ENCODE assay signal across 20 cellular contexts in the genomic region with DNA sequence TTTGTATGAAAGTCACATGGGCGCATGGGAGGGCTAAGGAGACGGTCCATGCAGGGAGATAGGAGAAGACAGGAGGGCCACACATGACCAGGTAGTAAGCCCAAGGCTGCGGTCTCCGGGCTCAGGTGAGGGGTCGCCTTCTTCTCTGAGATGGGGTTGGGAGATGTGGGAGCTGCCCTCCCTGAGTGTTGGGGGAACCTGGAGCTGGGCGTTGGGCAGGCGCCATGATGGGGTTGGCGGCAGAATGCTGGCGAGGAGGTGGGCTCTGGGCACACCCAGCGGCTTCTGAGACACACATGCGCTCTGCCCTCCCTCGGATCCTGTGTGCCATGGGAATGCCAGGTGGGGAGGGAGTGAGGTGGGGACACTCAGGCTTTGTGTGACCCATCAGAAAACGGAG.
DNase-seq lines count a peak whose midpoint lies in the region; ATAC-seq, FAIRE-seq and TF ChIP-seq lines count a peak whose summit lies in the region.
"Had no signal": no experiment of that assay in that cellular context is flagged by ENCODE, and none has a peak within 500 bp of the region (broad histone marks: within the 10 kb centered on the region; RNA-seq: fewer than 3 reads in every experiment).

No MANE protein-coding gene starts in this region.

- no peaks in the 10 kb centered on the region for H4K20me1 ChIP-seq in H1 (replicated peaks in 1 of 2; ENCODE audit: control insufficient read depth in 1 of 2, insufficient read depth in 2 of 2, low read length in 2 of 2)

- no peak for FAIRE-seq in H1 (lab: Jason Lieb, UNC)
- FAIRE-seq: GM12892, GM18507 had no signal

- no peak for TF ChIP-seq POLR2A in H1 (IDR thresholded peaks at IDR 0.05; ENCODE audit: control extremely low read depth in 1 of 2, low read depth in 2 of 2, low read length in 2 of 2)

- peak; percentile 15 for DNase-seq in activated naive CD8-positive, alpha-beta T cell treated with anti-CD3 and anti-CD28 coated beads, Interleukin-2, amount 10 ng/mL, durations not matched to agents 7 days and 5 days
- no peak for DNase-seq in activated naive CD8-positive, alpha-beta T cell treated with anti-CD3 and anti-CD28 coated beads for 36 hours
- no peak for DNase-seq in H1 (ENCODE audit: low read depth in 1 of 2, low spot score in 2 of 2)
- DNase-seq in posterior vena cava (ENCODE audit: low spot score) = peak; percentile 59
- peak; percentile 60 for DNase-seq in upper lobe of right lung
- DNase-seq in GOT3 (lab: John Stamatoyannopoulos, UW) = no peak
- no peak for DNase-seq in NCI-H1105 (lab: John Stamatoyannopoulos, UW)
- no peak for DNase-seq in NK-92 (lab: John Stamatoyannopoulos, UW; ENCODE audit: unreplicated experiment)
- DNase-seq: 8988T; CD4-positive, alpha-beta memory T cell; DMS153; DMS79; GDM1 had no signal

- intact Hi-C loops in posterior vena cava (cut with DNase I) (no loop called here), upper lobe of right lung (cut with DNase I) (no loop called here)

- H3K36me3 ChIP-seq in H1 (ENCODE audit: control insufficient read depth in 2 of 4, insufficient read depth in 4 of 4, low read length in 3 of 4) (no peaks in the 10 kb centered on the region), upper lobe of right lung (no peaks in the 10 kb centered on the region)
- H3K36me3 ChIP-seq: HAP-1 had no signal

- no peak overlapping the region for H2BK12ac ChIP-seq in H1 (ENCODE audit: low read depth, low read length)

- no peak overlapping the region for H4K5ac ChIP-seq in H1 (ENCODE audit: insufficient read length, low read depth, low read length)

- peaks cover 7% of the 10 kb centered on the region for H3K4me1 Mint-ChIP-seq in activated naive CD8-positive, alpha-beta T cell treated with anti-CD3 and anti-CD28 coated beads, Interleukin-2, amount 10 ng/mL, durations not matched to agents 7 days and 5 days
- peaks cover 8% of the 10 kb centered on the region for H3K4me1 Mint-ChIP-seq in activated naive CD8-positive, alpha-beta T cell treated with anti-CD3 and anti-CD28 coated beads for 36 hours
- H3K4me1 Mint-ChIP-seq: CD14-positive monocyte had no signal

- no peak overlapping the region for H2BK120ac ChIP-seq in H1 (replicated peaks; ENCODE audit: low read depth, low read length)

- no peaks in the 10 kb centered on the region; the same call in 1 of the 2 replicates for H3K79me1 ChIP-seq in H1 (ENCODE audit: low read depth, low read length)

- no peak overlapping the region for H2BK20ac ChIP-seq in H1 (ENCODE audit: low read length)

- H3K23me2 ChIP-seq in H1 (ENCODE audit: low read depth, low read length) = no peaks in the 10 kb centered on the region; the same call in 1 of the 2 replicates

- H2AK5ac ChIP-seq in H1 (ENCODE audit: low read depth, low read length) = no peak overlapping the region

- no peaks in the 10 kb centered on the region for H3K27me3 Mint-ChIP-seq in activated naive CD8-positive, alpha-beta T cell treated with anti-CD3 and anti-CD28 coated beads, Interleukin-2, amount 10 ng/mL, durations not matched to agents 7 days and 5 days
- no peaks in the 10 kb centered on the region for H3K27me3 Mint-ChIP-seq in activated naive CD8-positive, alpha-beta T cell treated with anti-CD3 and anti-CD28 coated beads for 36 hours
- H3K27me3 Mint-ChIP-seq: CD4-positive, alpha-beta memory T cell had no signal

- H3K27ac ChIP-seq in H1 (ENCODE audit: low read depth, low read length) (no peak overlapping the region), upper lobe of right lung (no peak overlapping the region)
- H3K27ac ChIP-seq: BLaER1, HL-60 had no signal

- no peak overlapping the region for H4K91ac ChIP-seq in H1 (replicated peaks; ENCODE audit: insufficient read length, low read length)

- H2BK5ac ChIP-seq in H1 (ENCODE audit: low read depth, low read length) = no peak overlapping the region

- CTCF ChIA-PET in H1 (lab: Charles Lee; ENCODE audit: partially characterized antibody) = interaction anchor here (0.6 to 1.0 kb wide), 3 partner anchors 25 to 215 kb away, joined by 3 to 4 read pairs (median 4); no protein-coding TSS in a partner anchor

- H3K4me1 ChIP-seq in H1 (replicated peaks in 1 of 4; ENCODE audit: control insufficient read depth in 3 of 4, insufficient read depth in 4 of 4, low read length in 3 of 4) = no peaks in the 10 kb centered on the region; a peak in 2 of 7 replicates
- peaks cover 8% of the 10 kb centered on the region for H3K4me1 ChIP-seq in upper lobe of right lung
- H3K4me1 ChIP-seq: HAP-1 had no signal

- H3K9me3 ChIP-seq in H1 (ENCODE audit: insufficient read depth in 2 of 2, low read depth in 1 of 2, low read length in 1 of 2) = peaks cover 10 to 22% of the 10 kb centered on the region in 2 experiments; a peak in 3 of 4 replicates
- no peaks in the 10 kb centered on the region for H3K9me3 ChIP-seq in upper lobe of right lung

- H3K23ac ChIP-seq in H1 (ENCODE audit: insufficient read length) = no peak overlapping the region

- TF ChIP-seq CTCF in H1 (IDR thresholded peaks at IDR 0.05; ENCODE audit: control extremely low read depth in 1 of 3, insufficient read depth in 1 of 3, low read depth in 1 of 3, low read length in 3 of 3) (no peak), upper lobe of right lung (IDR thresholded peaks at IDR 0.05) (no peak)

- no peak overlapping the region for H3K4me3 Mint-ChIP-seq in activated naive CD8-positive, alpha-beta T cell treated with anti-CD3 and anti-CD28 coated beads, Interleukin-2, amount 10 ng/mL, durations not matched to agents 7 days and 5 days
- H3K4me3 Mint-ChIP-seq in activated naive CD8-positive, alpha-beta T cell treated with anti-CD3 and anti-CD28 coated beads for 36 hours = no peak overlapping the region
- H3K4me3 Mint-ChIP-seq: CD14-positive monocyte; CD4-positive, alpha-beta memory T cell; GM23338 had no signal

- no peak for TF ChIP-seq EP300 in H1 (IDR thresholded peaks at IDR 0.05; ENCODE audit: borderline replicate concordance in 1 of 2, low read depth in 2 of 2, low read length in 2 of 2)

- H3K36me3 Mint-ChIP-seq in activated naive CD8-positive, alpha-beta T cell treated with anti-CD3 and anti-CD28 coated beads, Interleukin-2, amount 10 ng/mL, durations not matched to agents 7 days and 5 days = peaks cover 25% of the 10 kb centered on the region
- peaks cover 25% of the 10 kb centered on the region for H3K36me3 Mint-ChIP-seq in activated naive CD8-positive, alpha-beta T cell treated with anti-CD3 and anti-CD28 coated beads for 36 hours

- no peak overlapping the region for H3K18ac ChIP-seq in H1 (ENCODE audit: extremely low read depth, low read length)

- H3K4me3 ChIP-seq in H1 (ENCODE audit: extremely low read depth in 1 of 4, insufficient read depth in 2 of 4, low read depth in 3 of 4, low read length in 4 of 4) (no peak overlapping the region), upper lobe of right lung (no peak overlapping the region)
- H3K4me3 ChIP-seq: BLaER1, GM23338, HAP-1 had no signal

- POLR2A ChIA-PET in activated naive CD8-positive, alpha-beta T cell treated with anti-CD3 and anti-CD28 coated beads, Interleukin-2, amount 10 ng/mL, durations not matched to agents 7 days and 5 days (lab: Charles Lee) = no interaction called here
- POLR2A ChIA-PET in H1 (lab: Charles Lee; ENCODE audit: partially characterized antibody) = interaction anchor here (0.6 kb wide), 1 partner anchor 1580 kb away, joined by 3 read pairs; no protein-coding TSS in a partner anchor

- H4K8ac ChIP-seq in H1 (ENCODE audit: extremely low read depth, insufficient read depth, low read length) = peak overlapping the region; percentile 32; the same call in 1 of the 2 replicates

- no peak for TF ChIP-seq RAD21 in H1 (IDR thresholded peaks at IDR 0.05 in 1 of 2, conservative IDR thresholded peaks at IDR 0.05 in 1 of 2; ENCODE audit: low read depth in 2 of 2, low read length in 2 of 2)

- no peak overlapping the region for H3K27ac Mint-ChIP-seq in activated naive CD8-positive, alpha-beta T cell treated with anti-CD3 and anti-CD28 coated beads, Interleukin-2, amount 10 ng/mL, durations not matched to agents 7 days and 5 days
- H3K27ac Mint-ChIP-seq in activated naive CD8-positive, alpha-beta T cell treated with anti-CD3 and anti-CD28 coated beads for 36 hours = no peak overlapping the region
- H3K27ac Mint-ChIP-seq: GM23338 had no signal

- no peak overlapping the region for H2BK15ac ChIP-seq in H1 (ENCODE audit: low read length)

- H3K79me2 ChIP-seq in H1 (ENCODE audit: control insufficient read depth in 1 of 2, insufficient read depth in 2 of 2, low read length in 2 of 2) = no peaks in the 10 kb centered on the region

- ATAC-seq in activated naive CD8-positive, alpha-beta T cell treated with anti-CD3 and anti-CD28 coated beads, Interleukin-2, amount 10 ng/mL, durations not matched to agents 7 days and 5 days (ENCODE audit: low read depth) = no peak
- ATAC-seq in upper lobe of right lung = no peak
- ATAC-seq: GM23338 had no signal

- no peak overlapping the region for H3K4ac ChIP-seq in H1 (replicated peaks; ENCODE audit: insufficient read length, low read depth, low read length)

- 87% methylated on average over 13 of the region's 13 CpGs; no CpG with 5 or more reads in 1 of the 2 experiments for WGBS in H1 (ENCODE audit: extremely low coverage in 1 of 2, insufficient coverage in 1 of 2, insufficient read length in 1 of 2, insufficient replicate concordance in 2 of 2, low coverage in 1 of 2, low lambda C conversion rate in 2 of 2, missing lambda C conversion rate in 1 of 2), 2 experiments

- H3K4me2 ChIP-seq in H1 (ENCODE audit: insufficient read depth in 1 of 2, low read depth in 2 of 2, low read length in 2 of 2) = no peak overlapping the region
- H3K4me2 ChIP-seq: BLaER1, GM23338 had no signal

- H3K56ac ChIP-seq in H1 (replicated peaks; ENCODE audit: insufficient read length, low read depth, low read length) = no peak overlapping the region

- H3K27me3 ChIP-seq in H1 (replicated peaks in 1 of 4; ENCODE audit: control insufficient read depth in 3 of 4, extremely low read depth in 1 of 4, insufficient read depth in 3 of 4, low read length in 3 of 4) (no peaks in the 10 kb centered on the region), upper lobe of right lung (no peaks in the 10 kb centered on the region)
- H3K27me3 ChIP-seq: BLaER1 had no signal

- no peak overlapping the region for H2AFZ ChIP-seq in H1 (ENCODE audit: low read length)
- H2AFZ ChIP-seq: GM23338 had no signal

- H3K9me3 Mint-ChIP-seq in activated naive CD8-positive, alpha-beta T cell treated with anti-CD3 and anti-CD28 coated beads, Interleukin-2, amount 10 ng/mL, durations not matched to agents 7 days and 5 days = peaks cover 13% of the 10 kb centered on the region
- no peaks in the 10 kb centered on the region for H3K9me3 Mint-ChIP-seq in activated naive CD8-positive, alpha-beta T cell treated with anti-CD3 and anti-CD28 coated beads for 36 hours

- no peak overlapping the region for H3K9ac ChIP-seq in H1 (replicated peaks in 1 of 4; ENCODE audit: extremely low read depth in 1 of 4, low read depth in 3 of 4, low read length in 3 of 4)
- H3K9ac ChIP-seq: BLaER1 had no signal

- H3K14ac ChIP-seq in H1 (ENCODE audit: insufficient read length) = no peak overlapping the region

TF ChIP-seq in H1, 55 proteins besides CTCF, POLR2A, EP300 and RAD21 (continues in another document):
- TF ChIP-seq, protein P1, sequence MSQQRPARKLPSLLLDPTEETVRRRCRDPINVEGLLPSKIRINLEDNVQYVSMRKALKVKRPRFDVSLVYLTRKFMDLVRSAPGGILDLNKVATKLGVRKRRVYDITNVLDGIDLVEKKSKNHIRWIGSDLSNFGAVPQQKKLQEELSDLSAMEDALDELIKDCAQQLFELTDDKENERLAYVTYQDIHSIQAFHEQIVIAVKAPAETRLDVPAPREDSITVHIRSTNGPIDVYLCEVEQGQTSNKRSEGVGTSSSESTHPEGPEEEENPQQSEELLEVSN (IDR thresholded peaks at IDR 0.05) = no peak

Comparison
In these comparisons a context has a peak if more than half of its experiments do, and no peak if none do; other contexts are left out.
1. DNase-seq: peak in activated naive CD8-positive, alpha-beta T cell treated with anti-CD3 and anti-CD28 coated beads, Interleukin-2, amount 10 ng/mL, durations not matched to agents 7 days and 5 days (single experiment), posterior vena cava (single experiment) and upper lobe of right lung (single experiment); none in activated naive CD8-positive, alpha-beta T cell treated with anti-CD3 and anti-CD28 coated beads for 36 hours (single experiment), H1 (0 of 2), GOT3 (single experiment), NCI-H1105 (single experiment) and NK-92 (single experiment).